8 cellular contexts compared by ENCODE assay signal in the genomic region with DNA sequence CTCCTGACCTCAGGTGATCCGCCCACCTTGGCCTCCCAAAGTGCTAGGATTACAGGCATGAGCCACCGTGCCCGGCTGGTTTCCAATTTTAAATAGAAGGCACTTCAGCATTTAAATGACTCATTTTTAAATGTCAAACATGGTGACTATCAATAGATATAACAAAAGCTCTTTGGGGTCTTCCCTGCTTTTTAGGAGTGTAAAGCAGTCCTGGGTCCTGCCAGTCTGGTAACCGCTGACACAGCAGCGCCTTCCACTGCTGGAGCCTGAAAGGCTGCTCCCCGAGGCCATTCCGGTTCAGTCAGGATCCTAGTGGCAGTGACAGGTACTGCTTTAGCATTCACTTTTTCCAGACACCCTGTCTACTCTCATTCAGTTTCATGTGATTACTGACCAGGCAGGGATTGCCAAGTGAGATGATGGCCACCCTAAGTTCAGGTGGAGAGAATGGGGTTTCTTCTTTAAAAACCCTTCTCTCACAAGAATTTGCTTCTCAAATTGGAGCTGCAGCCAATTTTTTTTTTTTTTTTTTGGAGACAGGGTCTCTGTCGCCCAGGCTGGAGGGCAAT. TPM values are rescaled to one million over a fixed set of nuclear protein-coding genes. Genes with fewer than 3 reads are reported as not detected.
DNase-seq lines count a peak whose midpoint lies in the region; ATAC-seq and TF ChIP-seq lines count a peak whose summit lies in the region.

No MANE protein-coding gene starts in this region.

- no peaks in the 10 kb centered on the region for H3K9me3 Mint-ChIP-seq in activated naive CD4-positive, alpha-beta T cell treated with anti-CD3 and anti-CD28 coated beads, Interleukin-2, amount 50 U/mL, for 72 hours

- peaks cover 93% of the 10 kb centered on the region for H4K20me1 ChIP-seq in SK-N-SH (ENCODE audit: insufficient read depth)

- ATAC-seq in activated naive CD4-positive, alpha-beta T cell treated with anti-CD3 and anti-CD28 coated beads, Interleukin-2, amount 50 U/mL, for 72 hours: peak; percentile 65 to 77
- ATAC-seq in left cardiac atrium (peak; percentile 28 to 44), HG02938 (IDR thresholded peaks at IDR 0.05; ENCODE audit: unreplicated experiment) (no peak), GM21723 (IDR thresholded peaks at IDR 0.05; ENCODE audit: unreplicated experiment) (no peak)

- TF ChIP-seq CTCF in SK-N-SH (IDR thresholded peaks at IDR 0.05): peak; percentile 65

- POLR2A ChIA-PET in SK-N-SH (lab: Yijun Ruan, JAX): no interaction called here

- H3K9ac ChIP-seq in SK-N-SH: no peak overlapping the region

- peak overlapping the region in 1 of 2 experiments; percentile 35; a peak in 1 of 4 replicates for H3K27ac ChIP-seq in SK-N-SH (ENCODE audit: low read depth in 2 of 2, low read length in 1 of 2)

- peaks cover 10% of the 10 kb centered on the region for H3F3A ChIP-seq in SK-N-SH (replicated peaks; ENCODE audit: insufficient read depth)

- peaks cover 26 to 37% of the 10 kb centered on the region in 2 experiments; a peak in 3 of 4 replicates for H3K4me1 ChIP-seq in SK-N-SH (ENCODE audit: control insufficient read depth in 1 of 2, insufficient read depth in 2 of 2, low read depth in 1 of 2, low read length in 1 of 2)

- H3K4me2 ChIP-seq in SK-N-SH: peak overlapping the region; percentile 42; the same call in 1 of the 2 replicates

- H2AFZ ChIP-seq in SK-N-SH (ENCODE audit: low read depth): no peak overlapping the region

- CTCF ChIA-PET in SK-N-SH (lab: Yijun Ruan, JAX): interaction anchor here (0.5 to 17.1 kb wide), 13 partner anchors 9 to 88 kb away, joined by 3 to 181 read pairs (median 7); partner anchors contain the start of gene GID8

- no peaks in the 10 kb centered on the region for H3K36me3 ChIP-seq in SK-N-SH (replicated peaks in 1 of 2; ENCODE audit: control insufficient read depth in 1 of 2, insufficient read depth in 2 of 2, low read length in 1 of 2)

- no peaks in the 10 kb centered on the region for H3K9me2 ChIP-seq in SK-N-SH

- WGBS in SK-N-SH (ENCODE audit: low lambda C conversion rate): 70% methylated on average over 4 of the region's 8 CpGs

- H3K27me3 ChIP-seq in SK-N-SH (ENCODE audit: insufficient read depth): no peaks in the 10 kb centered on the region

- H3K9me3 ChIP-seq in SK-N-SH: no peaks in the 10 kb centered on the region

- 0 out of 4 replicates have a peak, but pooled peaks of 1 of the 2 experiments have one; percentile 16 for TF ChIP-seq EP300 in SK-N-SH (IDR thresholded peaks at IDR 0.05; ENCODE audit: borderline replicate concordance in 1 of 2, low read depth in 1 of 2, low read length in 1 of 2)

- TF ChIP-seq RAD21 in SK-N-SH (IDR thresholded peaks at IDR 0.05; ENCODE audit: low read length): peak; percentile 50

- intact Hi-C loops in left cardiac atrium (cut with DNase I): no loop called here

- H3K4me3 ChIP-seq in SK-N-SH (ENCODE audit: low read depth in 2 of 2, low read length in 1 of 2): no peak overlapping the region

- peak; percentile 80 for DNase-seq in DMS 273 (lab: John Stamatoyannopoulos, UW; ENCODE audit: unreplicated experiment)
- DNase-seq in HuH-7.5 (ENCODE audit: low spot score): peak; percentile 85
- DNase-seq in SK-N-SH: peak; percentile 81
- DNase-seq in activated naive CD4-positive, alpha-beta T cell treated with anti-CD3 and anti-CD28 coated beads, Interleukin-2, amount 50 U/mL, for 72 hours (ENCODE audit: low spot score in 2 of 2): peak; percentile 74 to 75
- peak; percentile 40 for DNase-seq in left cardiac atrium
- DNase-seq in stimulated activated CD4-positive, alpha-beta T cell treated with anti-CD3 and anti-CD28 coated beads, Interleukin-1b, Interleukin-23, amount 100 ng/mL, for 4 hours (ENCODE audit: low read depth in 2 of 2): peak; percentile 32 to 50

- peaks cover 7 to 12% of the 10 kb centered on the region in 2 donors for H3K36me3 Mint-ChIP-seq in activated naive CD4-positive, alpha-beta T cell treated with anti-CD3 and anti-CD28 coated beads, Interleukin-2, amount 50 U/mL, for 72 hours

- H3K27ac Mint-ChIP-seq in activated naive CD4-positive, alpha-beta T cell treated with anti-CD3 and anti-CD28 coated beads, Interleukin-2, amount 50 U/mL, for 72 hours: peak overlapping the region; percentile 93 to 97

- peaks cover 97% of the 10 kb centered on the region for H3K79me2 ChIP-seq in SK-N-SH (ENCODE audit: insufficient read depth)

TF ChIP-seq in SK-N-SH, 30 proteins besides CTCF, POLR2A, EP300 and RAD21 (continues in another document):
- TF ChIP-seq FOXJ3 (CRISPR knock-in tag; IDR thresholded peaks at IDR 0.05) (no peak), RXRA (IDR thresholded peaks at IDR 0.05; ENCODE audit: borderline replicate concordance, low read depth) (no peak), YY1 (IDR thresholded peaks at IDR 0.05; ENCODE audit: low read depth) (no peak), FOSL2 (IDR thresholded peaks at IDR 0.05; ENCODE audit: borderline replicate concordance, low read depth) (no peak), FOXM1 (IDR thresholded peaks at IDR 0.05; ENCODE audit: low read depth) (no peak), RFX5 (IDR thresholded peaks at IDR 0.05; ENCODE audit: low read length) (peak; percentile 39; the same call in 1 of the 2 replicates), POLR2AphosphoS5 (IDR thresholded peaks at IDR 0.05; ENCODE audit: low read depth, low read length) (no peak), SMC3 (IDR thresholded peaks at IDR 0.05; ENCODE audit: low read depth, low read length) (peak; percentile 27; the same call in 1 of the 2 replicates), EZH2phosphoT487 (IDR thresholded peaks at IDR 0.05; ENCODE audit: borderline replicate concordance, low read depth) (no peak), RCOR1 (IDR thresholded peaks at IDR 0.05; ENCODE audit: low read length) (0 out of 2 replicates have a peak, but pooled peaks have one; percentile 32), ZBTB33 (IDR thresholded peaks at IDR 0.05; ENCODE audit: borderline replicate concordance, low read depth) (no peak), MXI1 (IDR thresholded peaks at IDR 0.05; ENCODE audit: low read depth, low read length) (peak; percentile 80)
- TF ChIP-seq, protein P1, sequence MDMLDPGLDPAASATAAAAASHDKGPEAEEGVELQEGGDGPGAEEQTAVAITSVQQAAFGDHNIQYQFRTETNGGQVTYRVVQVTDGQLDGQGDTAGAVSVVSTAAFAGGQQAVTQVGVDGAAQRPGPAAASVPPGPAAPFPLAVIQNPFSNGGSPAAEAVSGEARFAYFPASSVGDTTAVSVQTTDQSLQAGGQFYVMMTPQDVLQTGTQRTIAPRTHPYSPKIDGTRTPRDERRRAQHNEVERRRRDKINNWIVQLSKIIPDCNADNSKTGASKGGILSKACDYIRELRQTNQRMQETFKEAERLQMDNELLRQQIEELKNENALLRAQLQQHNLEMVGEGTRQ (IDR thresholded peaks at IDR 0.05; ENCODE audit: borderline replicate concordance, low read depth, low read length): no peak
- TF ChIP-seq, protein P2, sequence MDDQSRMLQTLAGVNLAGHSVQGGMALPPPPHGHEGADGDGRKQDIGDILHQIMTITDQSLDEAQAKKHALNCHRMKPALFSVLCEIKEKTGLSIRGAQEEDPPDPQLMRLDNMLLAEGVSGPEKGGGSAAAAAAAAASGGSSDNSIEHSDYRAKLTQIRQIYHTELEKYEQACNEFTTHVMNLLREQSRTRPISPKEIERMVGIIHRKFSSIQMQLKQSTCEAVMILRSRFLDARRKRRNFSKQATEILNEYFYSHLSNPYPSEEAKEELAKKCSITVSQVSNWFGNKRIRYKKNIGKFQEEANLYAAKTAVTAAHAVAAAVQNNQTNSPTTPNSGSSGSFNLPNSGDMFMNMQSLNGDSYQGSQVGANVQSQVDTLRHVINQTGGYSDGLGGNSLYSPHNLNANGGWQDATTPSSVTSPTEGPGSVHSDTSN (IDR thresholded peaks at IDR 0.05): 0 out of 2 replicates have a peak, but pooled peaks have one; percentile 21

RNA-seq across cellular contexts. Expression of gene DIDO1, which starts 5.1 kb away (rescaled TPM):
- 14.7 and 15.6 TPM in 2 replicates for polyA plus RNA-seq in SK-N-SH (2012; rRNA removed)
- polyA plus RNA-seq in SK-N-SH (2012; cell fraction: cytosol; rRNA removed): 9.5 and 11.1 TPM in 2 replicates
- polyA plus RNA-seq in SK-N-SH (2012; cell fraction: nucleus; rRNA removed): 59.9 and 69.2 TPM in 2 replicates
- 10 to 100 TPM; 40.1 to 52.7 TPM for total RNA-seq in activated naive CD4-positive, alpha-beta T cell treated with anti-CD3 and anti-CD28 coated beads, Interleukin-2, amount 50 U/mL, for 72 hours
- total RNA-seq in left cardiac atrium: 10 to 100 TPM; 33.8 to 39.1 TPM

RNA-seq across cellular contexts. Expression of gene GID8, which starts 16.7 kb away (rescaled TPM):
- 18.1 and 18.7 TPM in 2 replicates for polyA plus RNA-seq in SK-N-SH (2012; rRNA removed)
- polyA plus RNA-seq in SK-N-SH (2012; cell fraction: cytosol; rRNA removed): 18.8 and 19.9 TPM in 2 replicates
- polyA plus RNA-seq in SK-N-SH (2012; cell fraction: nucleus; rRNA removed): 13.2 and 15.2 TPM in 2 replicates
- total RNA-seq in activated naive CD4-positive, alpha-beta T cell treated with anti-CD3 and anti-CD28 coated beads, Interleukin-2, amount 50 U/mL, for 72 hours: 10 to 100 TPM; 39.7 to 47.3 TPM
- 10 to 100 TPM; 16.8 to 20.2 TPM for total RNA-seq in left cardiac atrium

RNA-seq across cellular contexts. Expression of gene SLC17A9, which starts 31.3 kb away (rescaled TPM):
- not detected in 2 replicates for polyA plus RNA-seq in SK-N-SH (2012; rRNA removed)
- 0.01 TPM in 1 of 2 replicates, not detected in the other for polyA plus RNA-seq in SK-N-SH (2012; cell fraction: cytosol; rRNA removed)
- polyA plus RNA-seq in SK-N-SH (2012; cell fraction: nucleus; rRNA removed): 0.19 and 0.23 TPM in 2 replicates
- total RNA-seq in activated naive CD4-positive, alpha-beta T cell treated with anti-CD3 and anti-CD28 coated beads, Interleukin-2, amount 50 U/mL, for 72 hours: 10 to 100 TPM; 17.5 to 22.0 TPM
- total RNA-seq in left cardiac atrium: 1 to 10 TPM; 2.1 to 5.7 TPM

RNA-seq across cellular contexts. Expression of gene TCFL5, which starts 59.6 kb away (rescaled TPM):
- polyA plus RNA-seq in SK-N-SH (2012; rRNA removed): 10.1 and 11.2 TPM in 2 replicates
- polyA plus RNA-seq in SK-N-SH (2012; cell fraction: cytosol; rRNA removed): 14.5 and 14.6 TPM in 2 replicates
- 8.8 and 12.4 TPM in 2 replicates for polyA plus RNA-seq in SK-N-SH (2012; cell fraction: nucleus; rRNA removed)
- total RNA-seq in activated naive CD4-positive, alpha-beta T cell treated with anti-CD3 and anti-CD28 coated beads, Interleukin-2, amount 50 U/mL, for 72 hours: 1 to 10 TPM; 3.5 to 5.7 TPM
- total RNA-seq in left cardiac atrium: 1 to 10 TPM; 6.4 to 8.4 TPM

Comparison
In these comparisons a context has a peak if more than half of its experiments do, and no peak if none do; other contexts are left out.
1. ATAC-seq: peak in activated naive CD4-positive, alpha-beta T cell treated with anti-CD3 and anti-CD28 coated beads, Interleukin-2, amount 50 U/mL, for 72 hours (2 of 2) and left cardiac atrium (2 of 2); none in HG02938 (single experiment) and GM21723 (single experiment).
2. Peak in every context shown above with its lines, with median percentiles within 50 percentile points of each other: DNase-seq.